ENCODE assay signal across 20 cellular contexts in genomic region chr1:20481643-20482498, GRCh38. TPM values are rescaled to one million over a fixed set of nuclear protein-coding genes. Genes with fewer than 3 reads are reported as not detected.
DNase-seq lines count a peak whose midpoint lies in the region; ATAC-seq, FAIRE-seq and TF ChIP-seq lines count a peak whose summit lies in the region.
"Had no signal": no experiment of that assay in that cellular context is flagged by ENCODE, and none has a peak within 500 bp of the region (broad histone marks: within the 10 kb centered on the region; RNA-seq: fewer than 3 reads in every experiment).

No MANE protein-coding gene starts in this region.

- H3F3A ChIP-seq in GM23338 (replicated peaks; ENCODE audit: low read depth): peaks cover 5% of the 10 kb centered on the region; the same call in 1 of the 2 replicates

- H3K4me1 ChIP-seq in GM23338 (ENCODE audit: insufficient read depth) (peaks cover 40% of the 10 kb centered on the region), astrocyte (ENCODE audit: insufficient read depth, low read length) (peaks cover 30% of the 10 kb centered on the region), HepG2 (ENCODE audit: insufficient read depth, low read length) (peaks cover 57% of the 10 kb centered on the region), skeletal muscle satellite cell (ENCODE audit: control insufficient read depth, insufficient read depth, low read length) (peaks cover 50% of the 10 kb centered on the region)

- H3K9ac ChIP-seq in astrocyte (ENCODE audit: low read length) (no peak overlapping the region), HepG2 (ENCODE audit: insufficient read depth, low read depth, low read length) (peak overlapping the region; percentile 99), skeletal muscle satellite cell (ENCODE audit: low read depth, low read length) (no peak overlapping the region)

- POLR2A ChIA-PET in HepG2 (lab: Yijun Ruan, JAX): interaction anchor here (0.8 to 3.1 kb wide), 11 partner anchors 10 to 305 kb away, joined by 3 to 24 read pairs (median 5); partner anchors contain the start of genes HP1BP3 and MUL1

- no TSS peak for BruUV-seq in HepG2 (replicated peaks; lab: Mats Ljungman, UMichigan)

- no peak; a peak in 1 of 4 replicates for TF ChIP-seq POLR2A in HepG2 (IDR thresholded peaks at IDR 0.05; ENCODE audit: insufficient read depth in 1 of 2, low read depth in 2 of 2, low read length in 2 of 2)

- H3K9me3 Mint-ChIP-seq in GM23338 (no peaks in the 10 kb centered on the region), astrocyte (ENCODE audit: unreplicated experiment) (no peaks in the 10 kb centered on the region)
- H3K9me3 Mint-ChIP-seq: activated naive CD8-positive, alpha-beta T cell treated with anti-CD3 and anti-CD28 coated beads, Interleukin-2, amount 10 ng/mL, durations not matched to agents 7 days and 5 days; activated T-helper 1 cell treated with anti-CD3 and anti-CD28 coated beads, Interleukin-12 subunit alpha, Interleukin-12 subunit beta, Interleukin-2, Interleukin-4 antibody, amounts not matched to agents 30 ng/mL and 10 ng/mL and 1 ng/mL, durations not matched to agents 14 hours and 24 hours and 36 hours; IgD-negative memory B cell; natural killer cell had no signal

- in situ Hi-C loops in HepG2 (cut with HindIII; ENCODE audit: extremely low pct_ligation_motif_present, low pct_unique_long_range_greater_than_20kb): no loop called here

- ATAC-seq in GM23338: no peak
- peak; percentile 5; the same call in 2 of the 3 replicates for ATAC-seq in HepG2
- ATAC-seq in HG02623 (IDR thresholded peaks at IDR 0.05; ENCODE audit: unreplicated experiment): no peak

- H3K27ac Mint-ChIP-seq in GM23338 (no peak overlapping the region), astrocyte (ENCODE audit: unreplicated experiment) (peak overlapping the region; percentile 69)
- H3K27ac Mint-ChIP-seq: activated naive CD8-positive, alpha-beta T cell treated with anti-CD3 and anti-CD28 coated beads, Interleukin-2, amount 10 ng/mL, durations not matched to agents 7 days and 5 days; activated T-helper 1 cell treated with anti-CD3 and anti-CD28 coated beads, Interleukin-12 subunit alpha, Interleukin-12 subunit beta, Interleukin-2, Interleukin-4 antibody, amounts not matched to agents 30 ng/mL and 10 ng/mL and 1 ng/mL, durations not matched to agents 14 hours and 24 hours and 36 hours; IgD-negative memory B cell; natural killer cell had no signal

- TF ChIP-seq CTCF in GM23338 (conservative IDR thresholded peaks at IDR 0.05; ENCODE audit: low read depth in 2 of 2): no peak
- TF ChIP-seq CTCF in astrocyte (IDR thresholded peaks at IDR 0.05; ENCODE audit: insufficient read depth, low read depth, low read length): no peak
- no peak for TF ChIP-seq CTCF in HepG2 (CRISPR knock-in tag; IDR thresholded peaks at IDR 0.05)

- H3K27me3 ChIP-seq in GM23338 (ENCODE audit: insufficient read depth) (peaks cover 68% of the 10 kb centered on the region), astrocyte (ENCODE audit: insufficient read depth, low read length) (no peaks in the 10 kb centered on the region), HepG2 (ENCODE audit: control insufficient read depth in 1 of 2, insufficient read depth in 2 of 2, low read length in 2 of 2) (no peaks in the 10 kb centered on the region; a peak in 1 of 5 replicates), skeletal muscle satellite cell (ENCODE audit: control insufficient read depth, insufficient read depth, low read length) (no peaks in the 10 kb centered on the region)

- H4K20me1 ChIP-seq in GM23338 (replicated peaks; ENCODE audit: insufficient read depth) (0 out of 2 replicates have a peak, but pooled peaks cover 4% of the 10 kb centered on the region), astrocyte (ENCODE audit: insufficient read depth, low read length) (peaks cover 46% of the 10 kb centered on the region), HepG2 (ENCODE audit: insufficient read depth, low read length) (no peaks in the 10 kb centered on the region; the same call in 1 of the 2 replicates)

- TF ChIP-seq EP300 in HepG2 (IDR thresholded peaks at IDR 0.05; ENCODE audit: low read depth in 2 of 2, low read length in 2 of 2) (0 out of 4 replicates have a peak, but pooled peaks of 1 of the 2 experiments have one; percentile 6), HepG2 (CRISPR knock-in tag; IDR thresholded peaks at IDR 0.05; ENCODE audit: borderline replicate concordance) (no peak)

- no peak overlapping the region; the same call in 1 of the 2 replicates for H3K4me3 ChIP-seq in GM23338
- H3K4me3 ChIP-seq in astrocyte (ENCODE audit: insufficient read depth, low read depth, low read length): no peak overlapping the region
- peak overlapping the region; percentile 90 to 95 (median 92) for H3K4me3 ChIP-seq in HepG2 (replicated peaks in 1 of 3; ENCODE audit: insufficient read depth in 1 of 3, low read depth in 2 of 3, low read length in 3 of 3)
- peak overlapping the region; percentile 100 for H3K4me3 ChIP-seq in skeletal muscle satellite cell (ENCODE audit: low read length)
- H3K4me3 ChIP-seq: esophagus squamous epithelium, lung, thyroid gland had no signal

- H3K9me2 ChIP-seq in GM23338 (ENCODE audit: insufficient read depth): no peaks in the 10 kb centered on the region

- H3K4me3 Mint-ChIP-seq in GM23338: peak overlapping the region; percentile 17; the same call in 1 of the 3 replicates
- H3K4me3 Mint-ChIP-seq in astrocyte (ENCODE audit: unreplicated experiment): no peak overlapping the region
- H3K4me3 Mint-ChIP-seq: activated naive CD8-positive, alpha-beta T cell treated with anti-CD3 and anti-CD28 coated beads, Interleukin-2, amount 10 ng/mL, durations not matched to agents 7 days and 5 days; activated T-helper 1 cell treated with anti-CD3 and anti-CD28 coated beads, Interleukin-12 subunit alpha, Interleukin-12 subunit beta, Interleukin-2, Interleukin-4 antibody, amounts not matched to agents 30 ng/mL and 10 ng/mL and 1 ng/mL, durations not matched to agents 14 hours and 24 hours and 36 hours; natural killer cell had no signal

- peaks cover 29% of the 10 kb centered on the region for H3K27me3 Mint-ChIP-seq in GM23338 (ENCODE audit: insufficient read depth, low read depth, poor library complexity)
- peaks cover 2% of the 10 kb centered on the region for H3K27me3 Mint-ChIP-seq in astrocyte (ENCODE audit: low read depth, unreplicated experiment)

- H3K79me2 ChIP-seq in GM23338 (replicated peaks; ENCODE audit: insufficient read depth): no peaks in the 10 kb centered on the region
- peaks cover 26% of the 10 kb centered on the region for H3K79me2 ChIP-seq in astrocyte (ENCODE audit: insufficient read depth, low read length)
- peaks cover 61% of the 10 kb centered on the region for H3K79me2 ChIP-seq in HepG2 (ENCODE audit: insufficient read depth, low read length)

- no peaks in the 10 kb centered on the region for H3K36me3 Mint-ChIP-seq in GM23338 (ENCODE audit: low read depth)
- H3K36me3 Mint-ChIP-seq in astrocyte (ENCODE audit: low read depth, unreplicated experiment): no peaks in the 10 kb centered on the region
- H3K36me3 Mint-ChIP-seq: IgD-negative memory B cell, natural killer cell had no signal

- H3K4me2 ChIP-seq in GM23338 (peak overlapping the region; percentile 57), astrocyte (ENCODE audit: low read length) (peak overlapping the region; percentile 100), HepG2 (ENCODE audit: low read depth, low read length) (peak overlapping the region; percentile 81), skeletal muscle satellite cell (ENCODE audit: low read length) (peak overlapping the region; percentile 99)

- 1% methylated on average over 9 of the region's 10 CpGs for WGBS in HepG2 (ENCODE audit: low lambda C conversion rate)

- no peak for FAIRE-seq in astrocyte (lab: Jason Lieb, UNC)
- FAIRE-seq in HepG2 (lab: Jason Lieb, UNC): no peak
- FAIRE-seq in urothelium cell line (lab: Jason Lieb, UNC): no peak
- FAIRE-seq: bronchial epithelial cell, H1 had no signal

- H2AFZ ChIP-seq in GM23338 (no peak overlapping the region), astrocyte (ENCODE audit: low read depth, low read length) (no peak overlapping the region), HepG2 (ENCODE audit: low read length) (no peak overlapping the region)

- no peak for TF ChIP-seq RAD21 in HepG2 (CRISPR knock-in tag; IDR thresholded peaks at IDR 0.05)

- H3K4me1 Mint-ChIP-seq in GM23338: peaks cover 39% of the 10 kb centered on the region
- peaks cover 33% of the 10 kb centered on the region for H3K4me1 Mint-ChIP-seq in astrocyte (ENCODE audit: low read depth, unreplicated experiment)

- H3K27ac ChIP-seq in GM23338 (ENCODE audit: low read depth) (no peak overlapping the region), astrocyte (ENCODE audit: low read depth, low read length) (no peak overlapping the region), HepG2 (ENCODE audit: extremely low read length, insufficient read depth, low read length) (peak overlapping the region; percentile 92)
- H3K27ac ChIP-seq: esophagus squamous epithelium, thyroid gland had no signal

- CTCF ChIA-PET in HepG2 (lab: Yijun Ruan, JAX; ENCODE audit: low intra/inter-chr PET ratio, low total read pairs): no interaction called here

- H3K36me3 ChIP-seq in GM23338 (ENCODE audit: insufficient read depth) (no peaks in the 10 kb centered on the region), astrocyte (ENCODE audit: insufficient read depth, low read length) (no peaks in the 10 kb centered on the region), HepG2 (replicated peaks in 1 of 2; ENCODE audit: control insufficient read depth in 1 of 2, insufficient read depth in 2 of 2, low read length in 2 of 2) (no peaks in the 10 kb centered on the region), skeletal muscle satellite cell (ENCODE audit: insufficient read depth, low read length) (peaks cover 19% of the 10 kb centered on the region)
- H3K36me3 ChIP-seq: esophagus squamous epithelium, thyroid gland had no signal

- no peak for DNase-seq in GM23338 (ENCODE audit: low spot score)
- DNase-seq in astrocyte (ENCODE audit: low read depth): no peak
- peak; percentile 68 for DNase-seq in HepG2 (ENCODE audit: low spot score)
- no peak for DNase-seq in urothelium cell line (ENCODE audit: low spot score)
- DNase-seq in middle frontal gyrus (ENCODE audit: extremely low spot score, low spot score): no peak
- DNase-seq in DMS114 treated with DMSO at 0.1 percent for 48 hours (lab: John Stamatoyannopoulos, UW; ENCODE audit: unreplicated experiment): no peak
- DNase-seq: activated naive CD8-positive, alpha-beta T cell treated with anti-CD3 and anti-CD28 coated beads, Interleukin-2, amount 10 ng/mL, durations not matched to agents 7 days and 5 days; esophagus squamous epithelium; natural killer cell; NCI-H187; NCI-H510A treated with DMSO at 0.1 percent for 48 hours; SIG-M5; thyroid gland had no signal

- intact Hi-C loops in HepG2 (cut with micrococcal nuclease; ENCODE audit: unreplicated experiment): loop anchor here (5.0 kb wide), 1 partner anchor 40 kb away; no protein-coding TSS in a partner anchor

- H3K9me3 ChIP-seq in astrocyte (ENCODE audit: insufficient read depth, low read depth, low read length) (no peaks in the 10 kb centered on the region), HepG2 (ENCODE audit: low read length) (no peaks in the 10 kb centered on the region), skeletal muscle satellite cell (replicated peaks; ENCODE audit: low read length) (no peaks in the 10 kb centered on the region)
- H3K9me3 ChIP-seq: esophagus squamous epithelium, thyroid gland had no signal

RNA-seq across cellular contexts. Expression of gene CAMK2N1, which starts 4.1 kb away (rescaled TPM):
- total RNA-seq in GM23338 (2014; rRNA removed; shearing (Covaris generic)): 0.52 and 0.82 TPM in 2 replicates
- 2.9 and 4.6 TPM in 2 replicates for polyA plus RNA-seq in GM23338 (2016; fragmentation: Nextera tagmentation; extraction: Ambion mirVana)
- 17.5 and 18.9 TPM in 2 replicates for total RNA-seq in astrocyte
- total RNA-seq in HepG2 (2016; rRNA removed; fragmentation: Illumina TruSeq; extraction: Trizol): 38.6 and 44.3 TPM in 2 replicates
- 53.6 and 65.2 TPM in 2 replicates for total RNA-seq in HepG2 (2016; cell fraction: cytosol; rRNA removed; fragmentation: Illumina TruSeq; extraction: Trizol; ENCODE audit: low read depth)
- total RNA-seq in HepG2 (2016; cell fraction: insoluble cytoplasmic fraction; rRNA removed; fragmentation: Illumina TruSeq; extraction: Trizol): 39.6 and 42.8 TPM in 2 replicates
- 110 and 117 TPM in 2 replicates for total RNA-seq in HepG2 (2016; cell fraction: membrane; rRNA removed; fragmentation: Illumina TruSeq; extraction: Trizol)
- 21.4 and 29.3 TPM in 2 replicates for total RNA-seq in HepG2 (2016; cell fraction: nucleus; rRNA removed; fragmentation: Illumina TruSeq; extraction: Trizol)
- 32.7 and 38.0 TPM in 2 replicates for polyA plus RNA-seq in HepG2 (2011; rRNA removed)
- polyA plus RNA-seq in HepG2 (2011; cell fraction: cytosol; rRNA removed): 27.0 and 40.8 TPM in 2 replicates
- polyA plus RNA-seq in HepG2 (2011; cell fraction: nucleus; rRNA removed): 23.2 and 28.1 TPM in 2 replicates
- 108 and 112 TPM in 2 replicates for polyA plus RNA-seq in HepG2 (2012)
- 238 and 250 TPM in 2 replicates for polyA plus RNA-seq in HepG2 (2016; cell fraction: cytosol; fragmentation: Illumina TruSeq; extraction: Trizol; ENCODE audit: low read depth)
- 120 and 152 TPM in 2 replicates for polyA plus RNA-seq in HepG2 (2016; cell fraction: insoluble cytoplasmic fraction; fragmentation: Illumina TruSeq; extraction: Trizol; ENCODE audit: low read depth)
- polyA plus RNA-seq in HepG2 (2016; cell fraction: membrane; fragmentation: Illumina TruSeq; extraction: Trizol; ENCODE audit: low read depth): 340 and 368 TPM in 2 replicates
- 110 and 112 TPM in 2 replicates for polyA plus RNA-seq in HepG2 (2016; cell fraction: nucleus; fragmentation: Illumina TruSeq; extraction: Trizol; ENCODE audit: insufficient read depth, low read depth)
- polyA minus RNA-seq in HepG2 (2011; rRNA and poly(A)+ RNA removed; ENCODE audit: low replicate concordance): 0.12 and 20.9 TPM in 2 replicates
- polyA minus RNA-seq in HepG2 (2011; cell fraction: cytosol; rRNA and poly(A)+ RNA removed): 34.7 and 39.2 TPM in 2 replicates
- polyA minus RNA-seq in HepG2 (2011; cell fraction: nucleus; rRNA and poly(A)+ RNA removed): 19.4 and 21.5 TPM in 2 replicates
- 14.9 and 15.0 TPM in 2 replicates for total RNA-seq in skeletal muscle satellite cell (2012; rRNA removed)

RNA-seq across cellular contexts. Expression of gene MUL1, which starts 26.1 kb away (rescaled TPM):
- 23.7 and 26.2 TPM in 2 replicates for total RNA-seq in GM23338 (2014; rRNA removed; shearing (Covaris generic))
- 8.1 and 8.9 TPM in 2 replicates for polyA plus RNA-seq in GM23338 (2016; fragmentation: Nextera tagmentation; extraction: Ambion mirVana)
- 30.1 and 32.5 TPM in 2 replicates for total RNA-seq in astrocyte
- total RNA-seq in HepG2 (2016; rRNA removed; fragmentation: Illumina TruSeq; extraction: Trizol): 13.5 and 26.5 TPM in 2 replicates
- 3.2 TPM in 2 replicates for total RNA-seq in HepG2 (2016; cell fraction: cytosol; rRNA removed; fragmentation: Illumina TruSeq; extraction: Trizol; ENCODE audit: low read depth)
- total RNA-seq in HepG2 (2016; cell fraction: insoluble cytoplasmic fraction; rRNA removed; fragmentation: Illumina TruSeq; extraction: Trizol): 14.3 and 26.3 TPM in 2 replicates
- 8.5 and 8.6 TPM in 2 replicates for total RNA-seq in HepG2 (2016; cell fraction: membrane; rRNA removed; fragmentation: Illumina TruSeq; extraction: Trizol)
- total RNA-seq in HepG2 (2016; cell fraction: nucleus; rRNA removed; fragmentation: Illumina TruSeq; extraction: Trizol): 23.1 and 27.3 TPM in 2 replicates
- 21.5 and 27.5 TPM in 2 replicates for polyA plus RNA-seq in HepG2 (2011; rRNA removed)
- 23.9 and 24.3 TPM in 2 replicates for polyA plus RNA-seq in HepG2 (2011; cell fraction: cytosol; rRNA removed)
- polyA plus RNA-seq in HepG2 (2011; cell fraction: nucleus; rRNA removed): 10.0 and 11.8 TPM in 2 replicates
- 14.9 and 20.0 TPM in 2 replicates for polyA plus RNA-seq in HepG2 (2012)
- polyA plus RNA-seq in HepG2 (2016; cell fraction: cytosol; fragmentation: Illumina TruSeq; extraction: Trizol; ENCODE audit: low read depth): 2.4 and 2.6 TPM in 2 replicates
- 11.3 and 11.9 TPM in 2 replicates for polyA plus RNA-seq in HepG2 (2016; cell fraction: insoluble cytoplasmic fraction; fragmentation: Illumina TruSeq; extraction: Trizol; ENCODE audit: low read depth)
- 4.4 and 5.3 TPM in 2 replicates for polyA plus RNA-seq in HepG2 (2016; cell fraction: membrane; fragmentation: Illumina TruSeq; extraction: Trizol; ENCODE audit: low read depth)
- polyA plus RNA-seq in HepG2 (2016; cell fraction: nucleus; fragmentation: Illumina TruSeq; extraction: Trizol; ENCODE audit: insufficient read depth, low read depth): 30.1 and 33.2 TPM in 2 replicates
- 40.2 and 48.7 TPM in 2 replicates for polyA minus RNA-seq in HepG2 (2011; rRNA and poly(A)+ RNA removed; ENCODE audit: low replicate concordance)
- 14.6 and 15.2 TPM in 2 replicates for polyA minus RNA-seq in HepG2 (2011; cell fraction: cytosol; rRNA and poly(A)+ RNA removed)
- polyA minus RNA-seq in HepG2 (2011; cell fraction: nucleus; rRNA and poly(A)+ RNA removed): 14.5 TPM in 2 replicates
- 26.0 and 26.1 TPM in 2 replicates for total RNA-seq in skeletal muscle satellite cell (2012; rRNA removed)

Comparison
In these comparisons a context has a peak if more than half of its experiments do, and no peak if none do; other contexts are left out.
1. H3K4me3 ChIP-seq: peak in HepG2 (3 of 3) and skeletal muscle satellite cell (single experiment); none in GM23338 (single experiment) and astrocyte (single experiment).
2. RNA of gene CAMK2N1, which starts 4.1 kb away (total RNA-seq): 21.4 to 117 TPM in HepG2 and 17.5 to 18.9 TPM in astrocyte; 0.52 to 0.82 TPM in GM23338; every median in the first group is over 10 times any median in the second.
3. Peak in every context shown above with its lines, with median percentiles within 50 percentile points of each other: H3K4me2 ChIP-seq.